ENCODE assay signal across 34 cellular contexts in genomic region chr5:64526709-64527439, GRCh38. TPM values are rescaled to one million over a fixed set of nuclear protein-coding genes. Genes with fewer than 3 reads are reported as not detected.
"Had no signal": no experiment of that assay in that cellular context is flagged by ENCODE, and none has a peak within 500 bp of the region (broad histone marks: within the 10 kb centered on the region; RNA-seq: fewer than 3 reads in every experiment).

No MANE protein-coding gene starts in this region.

- H3K4me2 ChIP-seq: KMS-11, SK-N-SH had no signal

- H3K36me3 Mint-ChIP-seq: activated CD8-positive, alpha-beta memory T cell treated with anti-CD3 and anti-CD28 coated beads, Interleukin-2, amount 10 ng/mL, durations not matched to agents 7 days and 5 days; activated naive CD4-positive, alpha-beta T cell treated with anti-CD3 and anti-CD28 coated beads, Interleukin-2, amount 50 U/mL, for 72 hours had no signal

- H3K36me3 ChIP-seq: ascending aorta, SJCRH30 had no signal

- H3K4me1 Mint-ChIP-seq: activated CD8-positive, alpha-beta memory T cell treated with anti-CD3 and anti-CD28 coated beads, Interleukin-2, amount 10 ng/mL, durations not matched to agents 7 days and 5 days; activated naive CD8-positive, alpha-beta T cell treated with anti-CD3 and anti-CD28 coated beads, Interleukin-2, amount 50 U/mL, for 24 hours had no signal

- H3K27ac ChIP-seq: body of pancreas, coronary artery, KMS-11, SJCRH30, VCaP had no signal

- H3K4me3 ChIP-seq: ascending aorta, body of pancreas, coronary artery, SJCRH30 had no signal

- H3K27ac Mint-ChIP-seq: activated CD8-positive, alpha-beta memory T cell treated with anti-CD3 and anti-CD28 coated beads, Interleukin-2, amount 10 ng/mL, durations not matched to agents 7 days and 5 days; activated CD8-positive, alpha-beta T cell treated with anti-CD3 and anti-CD28 coated beads, Interleukin-2, amount 10 ng/mL, durations not matched to agents 7 days and 5 days; activated naive CD4-positive, alpha-beta T cell treated with anti-CD3 and anti-CD28 coated beads, Interleukin-2, amount 50 U/mL, for 72 hours; activated naive CD8-positive, alpha-beta T cell treated with anti-CD3 and anti-CD28 coated beads, Interleukin-2, amount 50 U/mL, for 24 hours; activated T-cell treated with anti-CD3 and anti-CD28 coated beads, Interleukin-2, amount 50 U/mL, for 24 hours; activated T-helper 1 cell treated with anti-CD3 and anti-CD28 coated beads, Interleukin-12 subunit alpha, Interleukin-12 subunit beta, Interleukin-2, Interleukin-4 antibody, amounts not matched to agents 30 ng/mL and 10 ng/mL and 1 ng/mL, durations not matched to agents 14 hours and 24 hours and 36 hours had no signal

- H3K27me3 ChIP-seq: ascending aorta, body of pancreas had no signal

- H3K9me2 ChIP-seq: SK-N-SH had no signal

- ATAC-seq: activated CD8-positive, alpha-beta memory T cell treated with anti-CD3 and anti-CD28 coated beads, Interleukin-2, amount 10 ng/mL, durations not matched to agents 7 days and 5 days; activated CD8-positive, alpha-beta T cell treated with anti-CD3 and anti-CD28 coated beads, Interleukin-2, amount 10 ng/mL, durations not matched to agents 7 days and 5 days; activated naive CD4-positive, alpha-beta T cell treated with anti-CD3 and anti-CD28 coated beads, Interleukin-2, amount 50 U/mL, for 72 hours; activated naive CD8-positive, alpha-beta T cell treated with anti-CD3 and anti-CD28 coated beads, Interleukin-2, amount 50 U/mL, for 24 hours; body of pancreas; Panc1; Right ventricle myocardium inferior had no signal

- H3K4me1 ChIP-seq: SJCRH30 had no signal

- H3K9me3 Mint-ChIP-seq: activated naive CD8-positive, alpha-beta T cell treated with anti-CD3 and anti-CD28 coated beads, Interleukin-2, amount 50 U/mL, for 24 hours; activated T-cell treated with anti-CD3 and anti-CD28 coated beads, Interleukin-2, amount 50 U/mL, for 24 hours; activated T-helper 1 cell treated with anti-CD3 and anti-CD28 coated beads, Interleukin-12 subunit alpha, Interleukin-12 subunit beta, Interleukin-2, Interleukin-4 antibody, amounts not matched to agents 30 ng/mL and 10 ng/mL and 1 ng/mL, durations not matched to agents 14 hours and 24 hours and 36 hours had no signal

- H3K4me3 Mint-ChIP-seq: activated CD8-positive, alpha-beta memory T cell treated with anti-CD3 and anti-CD28 coated beads, Interleukin-2, amount 10 ng/mL, durations not matched to agents 7 days and 5 days; activated CD8-positive, alpha-beta T cell treated with anti-CD3 and anti-CD28 coated beads, Interleukin-2, amount 10 ng/mL, durations not matched to agents 7 days and 5 days; activated naive CD8-positive, alpha-beta T cell treated with anti-CD3 and anti-CD28 coated beads, Interleukin-2, amount 50 U/mL, for 24 hours; activated T-cell treated with anti-CD3 and anti-CD28 coated beads, Interleukin-2, amount 50 U/mL, for 24 hours; activated T-helper 1 cell treated with anti-CD3 and anti-CD28 coated beads, Interleukin-12 subunit alpha, Interleukin-12 subunit beta, Interleukin-2, Interleukin-4 antibody, amounts not matched to agents 30 ng/mL and 10 ng/mL and 1 ng/mL, durations not matched to agents 14 hours and 24 hours and 36 hours had no signal

- H3K27me3 Mint-ChIP-seq: activated CD8-positive, alpha-beta memory T cell treated with anti-CD3 and anti-CD28 coated beads, Interleukin-2, amount 10 ng/mL, durations not matched to agents 7 days and 5 days; activated naive CD8-positive, alpha-beta T cell treated with anti-CD3 and anti-CD28 coated beads, Interleukin-2, amount 50 U/mL, for 24 hours; activated T-cell treated with anti-CD3 and anti-CD28 coated beads, Interleukin-2, amount 50 U/mL, for 24 hours had no signal

- DNase-seq: activated CD4-positive, alpha-beta T cell treated with anti-CD3 and anti-CD28 coated beads for 4 hours; activated CD4-positive, alpha-beta T cell treated with anti-CD3 and anti-CD28 coated beads, Interleukin-2, amount 50 U/mL, for 4 hours; activated CD8-positive, alpha-beta memory T cell treated with anti-CD3 and anti-CD28 coated beads, Interleukin-2, amount 10 ng/mL, durations not matched to agents 7 days and 5 days; activated CD8-positive, alpha-beta T cell treated with anti-CD3 and anti-CD28 coated beads, Interleukin-2, amount 10 ng/mL, durations not matched to agents 7 days and 5 days; activated effector memory CD4-positive, alpha-beta T cell treated with Interleukin-2 at 50 U/mL for 16 hours; activated naive CD4-positive, alpha-beta T cell; activated naive CD8-positive, alpha-beta T cell treated with anti-CD3 and anti-CD28 coated beads, Interleukin-2, amount 50 U/mL, for 24 hours; activated T-cell treated with anti-CD3 and anti-CD28 coated beads, Interleukin-2, amount 50 U/mL, for 24 hours; amniotic stem cell; body of pancreas; central memory CD4-positive, alpha-beta T cell; NCI-H1092; NCI-H1694 treated with DMSO at 0.1 percent for 48 hours; NCI-H2029 treated with DMSO at 0.1 percent for 48 hours; NCI-H2171 treated with DMSO at 0.1 percent for 48 hours; NCI-H446 treated with DMSO at 0.1 percent for 48 hours; NCI-H524 treated with DMSO at 0.1 percent for 48 hours; RPMI8226; SJCRH30; SK-N-SH; T-helper 1 cell had no signal

RNA-seq across cellular contexts. Expression of gene RGS7BP, which starts 21.1 kb away (rescaled TPM):
- total RNA-seq: activated CD8-positive, alpha-beta memory T cell treated with anti-CD3 and anti-CD28 coated beads, Interleukin-2, amount 10 ng/mL, durations not matched to agents 7 days and 5 days; activated CD8-positive, alpha-beta T cell treated with anti-CD3 and anti-CD28 coated beads, Interleukin-2, amount 10 ng/mL, durations not matched to agents 7 days and 5 days; activated naive CD4-positive, alpha-beta T cell treated with anti-CD3 and anti-CD28 coated beads, Interleukin-2, amount 50 U/mL, for 72 hours; activated T-helper 1 cell treated with anti-CD3 and anti-CD28 coated beads, Interleukin-12 subunit alpha, Interleukin-12 subunit beta, Interleukin-2, Interleukin-4 antibody, amounts not matched to agents 30 ng/mL and 10 ng/mL and 1 ng/mL, durations not matched to agents 14 hours and 24 hours and 36 hours; bronchial epithelial cell; chondrocyte; MCF 10A; OCI-LY7; SJCRH30; T-helper 2 cell treated with Interferon-gamma antibody and Interleukin-4, amounts not matched to agents 100 ng/mL and 5 ng/mL, for 36 hours had no signal
- polyA plus RNA-seq: SK-N-SH had no signal
